10 cellular contexts compared by ENCODE assay signal in genomic region chr9:135502168-135502872, GRCh38. TPM values are rescaled to one million over a fixed set of nuclear protein-coding genes. Genes with fewer than 3 reads are reported as not detected.
DNase-seq lines count a peak whose midpoint lies in the region; ATAC-seq and TF ChIP-seq lines count a peak whose summit lies in the region.
"Had no signal": no experiment of that assay in that cellular context is flagged by ENCODE, and none has a peak within 500 bp of the region (broad histone marks: within the 10 kb centered on the region; RNA-seq: fewer than 3 reads in every experiment).

No MANE protein-coding gene starts in this region.

- no peaks in the 10 kb centered on the region for H3F3A ChIP-seq in SK-N-SH (replicated peaks; ENCODE audit: insufficient read depth)

- H3K79me2 ChIP-seq in SK-N-SH (ENCODE audit: insufficient read depth) = peaks cover 19% of the 10 kb centered on the region

- TF ChIP-seq POLR2A in esophagus muscularis mucosa (IDR thresholded peaks at IDR 0.05; ENCODE audit: low read depth) = no peak
- TF ChIP-seq POLR2A in sigmoid colon (IDR thresholded peaks at IDR 0.05) = no peak

- TF ChIP-seq RAD21 in SK-N-SH (IDR thresholded peaks at IDR 0.05; ENCODE audit: low read length) = no peak

- peak overlapping the region; percentile 91; the same call in 1 of the 2 replicates for H3K9ac ChIP-seq in SK-N-SH

- no peaks in the 10 kb centered on the region for H3K9me3 ChIP-seq in SK-N-SH
- H3K9me3 ChIP-seq in esophagus muscularis mucosa = no peaks in the 10 kb centered on the region
- no peaks in the 10 kb centered on the region for H3K9me3 ChIP-seq in sigmoid colon

- no peak overlapping the region for H2AFZ ChIP-seq in SK-N-SH (ENCODE audit: low read depth)

- DNase-seq in SK-N-SH = peak; percentile 8
- DNase-seq in T-cell = no peak
- no peak for DNase-seq in esophagus muscularis mucosa (ENCODE audit: extremely low spot score)
- DNase-seq in sigmoid colon = peak; percentile 46
- no peak for DNase-seq in D341Med (ENCODE audit: low spot score)
- DNase-seq in cardiac septum (ENCODE audit: low spot score) = no peak
- DNase-seq: small intestine had no signal

- ATAC-seq in SK-N-SH treated with all-trans-retinoic acid at 6 μM for 48 hours (no peak), T-cell (replicated peaks in 1 of 4) (no peak), GM18907 (IDR thresholded peaks at IDR 0.05; ENCODE audit: unreplicated experiment) (no peak)

- peak overlapping the region; percentile 86 to 92 (median 89) for H3K4me3 Mint-ChIP-seq in T-cell

- H3K9me2 ChIP-seq in SK-N-SH = no peaks in the 10 kb centered on the region

- H3K36me3 ChIP-seq in SK-N-SH (replicated peaks in 1 of 2; ENCODE audit: control insufficient read depth in 1 of 2, insufficient read depth in 2 of 2, low read length in 1 of 2) (peaks cover 3 to 33% of the 10 kb centered on the region in 2 experiments), esophagus muscularis mucosa (peaks cover 9 to 43% (median 36%) of the 10 kb centered on the region in 4 donors), sigmoid colon (peaks cover 9 to 38% (median 20%) of the 10 kb centered on the region in 4 donors)

- POLR2A ChIA-PET in SK-N-SH (lab: Yijun Ruan, JAX) (no interaction called here), T-cell (lab: Charles Lee) (no interaction called here)

- no peaks in the 10 kb centered on the region for H3K9me3 Mint-ChIP-seq in T-cell

- CTCF ChIA-PET in SK-N-SH (lab: Yijun Ruan, JAX) = interaction anchor here (1.1 kb wide), 1 partner anchor 12 kb away, joined by 3 read pairs; no protein-coding TSS in a partner anchor
- CTCF ChIA-PET in T-cell (lab: Charles Lee) = interaction anchor here in 1 of 2 donors (0.6 kb wide), 1 partner anchor 171 kb away, joined by 6 read pairs; no protein-coding TSS in a partner anchor

- WGBS in SK-N-SH (ENCODE audit: low lambda C conversion rate) = 91% methylated on average over 11 of the region's 15 CpGs
- WGBS in esophagus muscularis mucosa = 92% methylated on average over 14 of the region's 15 CpGs
- 86 to 90% methylated on average over 15 of the region's 15 CpGs for WGBS in sigmoid colon, 2 donors

- no peak for TF ChIP-seq EP300 in SK-N-SH (IDR thresholded peaks at IDR 0.05; ENCODE audit: borderline replicate concordance in 1 of 2, low read depth in 1 of 2, low read length in 1 of 2)
- no peak for TF ChIP-seq EP300 in esophagus muscularis mucosa (IDR thresholded peaks at IDR 0.05)
- TF ChIP-seq EP300 in sigmoid colon (IDR thresholded peaks at IDR 0.05) = no peak

- peak overlapping the region; percentile 100; the same call in 1 of the 2 replicates for H3K4me2 ChIP-seq in SK-N-SH

- H3K4me1 Mint-ChIP-seq in T-cell = peaks cover 26 to 34% (median 30%) of the 10 kb centered on the region in 3 donors

- no peaks in the 10 kb centered on the region for H3K27me3 Mint-ChIP-seq in T-cell

- no peak for TF ChIP-seq CTCF in SK-N-SH (IDR thresholded peaks at IDR 0.05)
- no peak for TF ChIP-seq CTCF in esophagus muscularis mucosa (IDR thresholded peaks at IDR 0.05)
- TF ChIP-seq CTCF in sigmoid colon (IDR thresholded peaks at IDR 0.05) = no peak

- no peak overlapping the region for H3K27ac ChIP-seq in SK-N-SH (ENCODE audit: low read depth in 2 of 2, low read length in 1 of 2)
- no peak overlapping the region for H3K27ac ChIP-seq in esophagus muscularis mucosa (replicated peaks in 1 of 4)
- H3K27ac ChIP-seq in sigmoid colon = no peak overlapping the region

- H3K36me3 Mint-ChIP-seq in T-cell = peaks cover 22% of the 10 kb centered on the region

- H3K4me1 ChIP-seq in SK-N-SH (ENCODE audit: control insufficient read depth in 1 of 2, insufficient read depth in 2 of 2, low read depth in 1 of 2, low read length in 1 of 2) (peaks cover 6 to 19% of the 10 kb centered on the region in 2 experiments; a peak in 3 of 4 replicates), esophagus muscularis mucosa (peaks cover 22 to 48% (median 37%) of the 10 kb centered on the region in 4 donors), sigmoid colon (peaks cover 0 to 34% (median 27%) of the 10 kb centered on the region in 4 donors)

- H4K20me1 ChIP-seq in SK-N-SH (ENCODE audit: insufficient read depth) = peaks cover 22% of the 10 kb centered on the region

- H3K27me3 ChIP-seq in SK-N-SH (ENCODE audit: insufficient read depth) = no peaks in the 10 kb centered on the region
- no peaks in the 10 kb centered on the region for H3K27me3 ChIP-seq in esophagus muscularis mucosa
- H3K27me3 ChIP-seq in sigmoid colon = no peaks in the 10 kb centered on the region

- H3K4me3 ChIP-seq in SK-N-SH (ENCODE audit: low read depth in 2 of 2, low read length in 1 of 2) = peak overlapping the region in 1 of 2 experiments; percentile 96; a peak in 1 of 4 replicates
- peak overlapping the region in 3 of 4 donors; percentile 4 to 97 (median 85) for H3K4me3 ChIP-seq in esophagus muscularis mucosa
- H3K4me3 ChIP-seq in sigmoid colon = peak overlapping the region in 2 of 4 donors; percentile 90 to 92

- intact Hi-C loops in esophagus muscularis mucosa (cut with DNase I) (no loop called here), sigmoid colon (cut with DNase I) (no loop called here), cardiac septum (cut with DNase I) (no loop called here)

- no peak overlapping the region for H3K27ac Mint-ChIP-seq in T-cell

TF ChIP-seq in SK-N-SH, 30 proteins besides CTCF, POLR2A, EP300 and RAD21 (continues in another document):
- no peak for TF ChIP-seq MEF2A (IDR thresholded peaks at IDR 0.05; ENCODE audit: borderline replicate concordance, low read depth)
- TF ChIP-seq, protein P1, sequence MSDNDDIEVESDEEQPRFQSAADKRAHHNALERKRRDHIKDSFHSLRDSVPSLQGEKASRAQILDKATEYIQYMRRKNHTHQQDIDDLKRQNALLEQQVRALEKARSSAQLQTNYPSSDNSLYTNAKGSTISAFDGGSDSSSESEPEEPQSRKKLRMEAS (IDR thresholded peaks at IDR 0.05; ENCODE audit: low read depth) = no peak
- TF ChIP-seq GABPA (IDR thresholded peaks at IDR 0.05; ENCODE audit: low read depth) = no peak
- TF ChIP-seq SIN3A (IDR thresholded peaks at IDR 0.05; ENCODE audit: borderline replicate concordance, low read depth, low read length) = no peak

TF ChIP-seq in SK-N-SH treated with all-trans-retinoic acid at 6 μM for 48 hours, 23 proteins besides CTCF, POLR2A, EP300 and RAD21:
- TF ChIP-seq OSR1 (CRISPR knock-in tag; IDR thresholded peaks at IDR 0.05) = no peak
- no peak for TF ChIP-seq ISL1 (CRISPR knock-in tag; IDR thresholded peaks at IDR 0.05)

RNA-seq across cellular contexts. Expression of gene MRPS2, which starts 1.8 kb away (rescaled TPM):
- polyA plus RNA-seq in SK-N-SH (2012; rRNA removed) (113 and 116 TPM in 2 replicates), sigmoid colon (10 to 100 TPM; 36.5 to 61.6 (median 37.8) TPM)
- polyA plus RNA-seq in SK-N-SH (2012; cell fraction: cytosol; rRNA removed) = 36.6 and 76.5 TPM in 2 replicates
- polyA plus RNA-seq in SK-N-SH (2012; cell fraction: nucleus; rRNA removed) = 59.4 and 94.1 TPM in 2 replicates
- total RNA-seq in T-cell (10 to 100 TPM; 17.7 to 36.6 (median 32.8) TPM), esophagus muscularis mucosa (10 to 100 TPM; 19.5 to 47.3 (median 37.9) TPM), sigmoid colon (10 to 100 TPM; 30.0 to 38.0 (median 36.4) TPM), cardiac septum (37.2 TPM)

RNA-seq across cellular contexts. Expression of gene LCN1, which starts 18.9 kb away (rescaled TPM):
- polyA plus RNA-seq in SK-N-SH (2012; rRNA removed) (not detected in 2 replicates), sigmoid colon (under 1 TPM in 1 of 3 donors, not detected in 2; 0.10 TPM)
- not detected in 2 replicates for polyA plus RNA-seq in SK-N-SH (2012; cell fraction: cytosol; rRNA removed)
- polyA plus RNA-seq in SK-N-SH (2012; cell fraction: nucleus; rRNA removed) = not detected in 2 replicates
- total RNA-seq in T-cell (not detected), esophagus muscularis mucosa (not detected), sigmoid colon (not detected), cardiac septum (not detected)
- polyA plus RNA-seq: small intestine had no signal

RNA-seq across cellular contexts. Expression of gene PPP1R26, which starts 22.7 kb away (rescaled TPM):
- polyA plus RNA-seq in SK-N-SH (2012; rRNA removed) = 18.6 and 20.1 TPM in 2 replicates
- polyA plus RNA-seq in SK-N-SH (2012; cell fraction: cytosol; rRNA removed) = 11.6 and 16.6 TPM in 2 replicates
- 31.3 and 32.1 TPM in 2 replicates for polyA plus RNA-seq in SK-N-SH (2012; cell fraction: nucleus; rRNA removed)
- total RNA-seq in T-cell = 1 to 10 TPM in 3 of 5 donors, under 1 TPM in 2; 0.35 to 2.0 (median 1.7) TPM
- total RNA-seq in esophagus muscularis mucosa = 10 to 100 TPM in 3 of 4 donors, 1 to 10 TPM in 1; 10.0 to 31.1 (median 18.2) TPM
- total RNA-seq in sigmoid colon = 10 to 100 TPM in 1 of 4 donors, 1 to 10 TPM in 3; 8.8 to 12.7 (median 9.8) TPM
- polyA plus RNA-seq in sigmoid colon = 10 to 100 TPM in 1 of 3 donors, 1 to 10 TPM in 2; 4.8 to 10.9 (median 5.3) TPM
- total RNA-seq in cardiac septum = 26.3 TPM

RNA-seq across cellular contexts. Expression of gene OBP2A, which starts 43.6 kb away (rescaled TPM):
- polyA plus RNA-seq in SK-N-SH (2012; rRNA removed) (not detected in 2 replicates), sigmoid colon (not detected)
- polyA plus RNA-seq in SK-N-SH (2012; cell fraction: cytosol; rRNA removed) = not detected in 2 replicates
- not detected in 2 replicates for polyA plus RNA-seq in SK-N-SH (2012; cell fraction: nucleus; rRNA removed)
- total RNA-seq in T-cell (not detected), esophagus muscularis mucosa (not detected), sigmoid colon (not detected), cardiac septum (not detected)
- total RNA-seq: NCI-H460 had no signal
- polyA plus RNA-seq: small intestine had no signal

RNA-seq across cellular contexts. Expression of gene PAEP, which starts 59.2 kb away (rescaled TPM):
- polyA plus RNA-seq in SK-N-SH (2012; rRNA removed) (0.08 TPM in 1 of 2 replicates, not detected in the other), sigmoid colon (not detected)
- not detected in 2 replicates for polyA plus RNA-seq in SK-N-SH (2012; cell fraction: cytosol; rRNA removed)
- 0.06 TPM in 1 of 2 replicates, not detected in the other for polyA plus RNA-seq in SK-N-SH (2012; cell fraction: nucleus; rRNA removed)
- total RNA-seq in T-cell (not detected), esophagus muscularis mucosa (not detected), sigmoid colon (not detected), cardiac septum (not detected)
- polyA plus RNA-seq: small intestine had no signal

Comparison
In these comparisons a context has a peak if more than half of its experiments do, and no peak if none do; other contexts are left out.
1. DNase-seq: peak in SK-N-SH (single experiment) and sigmoid colon (single experiment); none in T-cell (0 of 34), esophagus muscularis mucosa (single experiment), D341Med (single experiment) and cardiac septum (single experiment).